Comparison of ENCODE assay signal across 9 cellular contexts in genomic region chr3:57221883-57222282, GRCh38. TPM values are rescaled to one million over a fixed set of nuclear protein-coding genes. Genes with fewer than 3 reads are reported as not detected.
DNase-seq lines count a peak whose midpoint lies in the region; FAIRE-seq and TF ChIP-seq lines count a peak whose summit lies in the region.
"Had no signal": no experiment of that assay in that cellular context is flagged by ENCODE, and none has a peak within 500 bp of the region (broad histone marks: within the 10 kb centered on the region; RNA-seq: fewer than 3 reads in every experiment).

No MANE protein-coding gene starts in this region.

- CTCF ChIA-PET in A673 (lab: Charles Lee), result interaction anchor here (0.7 kb wide), 1 partner anchor 105 kb away, joined by 3 read pairs; no protein-coding TSS in a partner anchor

- no peaks in the 10 kb centered on the region for H3K36me3 ChIP-seq in A673 (ENCODE audit: insufficient read depth, low read length, poor library complexity, severe bottlenecking)
- H3K36me3 ChIP-seq in adipocyte (ENCODE audit: control insufficient read depth, insufficient read depth, low read length, severe bottlenecking), result no peaks in the 10 kb centered on the region
- no peaks in the 10 kb centered on the region for H3K36me3 ChIP-seq in tibial nerve
- H3K36me3 ChIP-seq in neuronal stem cell (replicated peaks in 1 of 2; ENCODE audit: control insufficient read depth in 2 of 2, insufficient read depth in 2 of 2, low read length in 2 of 2), result no peaks in the 10 kb centered on the region

- no TSS peak for BruUV-seq in A673 (replicated peaks; lab: Mats Ljungman, UMichigan)

- TF ChIP-seq EP300 in tibial nerve (IDR thresholded peaks at IDR 0.05), result no peak

- no peak overlapping the region for H4K91ac ChIP-seq in neuronal stem cell (ENCODE audit: low read depth, low read length, poor library complexity)

- no peaks in the 10 kb centered on the region for H3K79me1 ChIP-seq in neuronal stem cell (ENCODE audit: low read depth, low read length)

- H3K9ac ChIP-seq in adipocyte (ENCODE audit: low read length) (no peak overlapping the region), neuronal stem cell (ENCODE audit: low read depth, low read length, poor library complexity) (no peak overlapping the region)

- no peak overlapping the region for H3K4ac ChIP-seq in neuronal stem cell (ENCODE audit: low read length)

- no peak overlapping the region for H2AK5ac ChIP-seq in neuronal stem cell (ENCODE audit: low read depth, low read length)

- H3K4me1 ChIP-seq in A673 (ENCODE audit: insufficient read depth, low read length, poor library complexity, severe bottlenecking) (peaks cover 3% of the 10 kb centered on the region), adipocyte (ENCODE audit: control insufficient read depth, insufficient read depth, low read length) (peaks cover 4% of the 10 kb centered on the region), tibial nerve (peaks cover 0 to 8% (median 0%) of the 10 kb centered on the region in 4 donors), neuronal stem cell (ENCODE audit: control insufficient read depth in 2 of 2, insufficient read depth in 1 of 2, low read depth in 1 of 2, low read length in 2 of 2) (no peaks in the 10 kb centered on the region)

- H3K27ac ChIP-seq in A673 (ENCODE audit: low read depth, low read length, poor library complexity, severe bottlenecking), result no peak overlapping the region
- H3K27ac ChIP-seq in tibial nerve, result no peak overlapping the region
- H3K27ac ChIP-seq in neuronal stem cell (replicated peaks; ENCODE audit: low read length), result no peak overlapping the region

- intact Hi-C loops in A673 (cut with micrococcal nuclease; ENCODE audit: unreplicated experiment), result loop anchor here (5.0 kb wide), 3 partner anchors 55 to 225 kb away; partner anchors contain the start of gene IL17RD

- H2BK120ac ChIP-seq in neuronal stem cell (ENCODE audit: low read depth, low read length), result no peak overlapping the region

- FAIRE-seq in islet of Langerhans (lab: Jason Lieb, UNC), result peak; percentile 41
- FAIRE-seq: frontal cortex had no signal

- H3K4me3 ChIP-seq in A673 (ENCODE audit: low read depth, low read length, poor library complexity, severe bottlenecking) (no peak overlapping the region), adipocyte (ENCODE audit: low read length) (no peak overlapping the region), tibial nerve (no peak overlapping the region), neuronal stem cell (ENCODE audit: low read length in 2 of 2) (no peak overlapping the region)

- H2BK15ac ChIP-seq in neuronal stem cell (ENCODE audit: low read length), result no peak overlapping the region

- H3K4me2 ChIP-seq in neuronal stem cell (ENCODE audit: insufficient read depth, low read length, poor library complexity, severe bottlenecking), result no peak overlapping the region

- no peak overlapping the region for H3K23ac ChIP-seq in neuronal stem cell (ENCODE audit: low read depth, low read length, poor library complexity)

- no peak overlapping the region for H2BK12ac ChIP-seq in neuronal stem cell (ENCODE audit: low read length)

- H2AFZ ChIP-seq in neuronal stem cell (ENCODE audit: low read length), result no peak overlapping the region

- peak; percentile 43 for TF ChIP-seq CTCF in A673 (conservative IDR thresholded peaks at IDR 0.05; ENCODE audit: low read depth, low read length)
- peak in 2 of 5 experiments; percentile 12 to 33 for TF ChIP-seq CTCF in tibial nerve (IDR thresholded peaks at IDR 0.05)

- POLR2A ChIA-PET in A673 (lab: Charles Lee; ENCODE audit: low non-redundant PET), result no interaction called here

- H3K18ac ChIP-seq in neuronal stem cell (ENCODE audit: low read length), result no peak overlapping the region

- no peak for TF ChIP-seq POLR2A in tibial nerve (IDR thresholded peaks at IDR 0.05)

- H4K8ac ChIP-seq in neuronal stem cell (ENCODE audit: low read depth, low read length), result no peak overlapping the region

- H3K14ac ChIP-seq in neuronal stem cell (ENCODE audit: low read length), result no peak overlapping the region

- DNase-seq in A673 (ENCODE audit: low spot score) (peak; percentile 7), H4 (ENCODE audit: low spot score) (peak; percentile 9), adipocyte (ENCODE audit: low read depth) (peak; percentile 48), tibial nerve (ENCODE audit: low spot score in 2 of 2) (no peak), neuronal stem cell (ENCODE audit: low spot score) (no peak), islet precursor cell (no peak)
- DNase-seq in stimulated activated CD4-positive, alpha-beta T cell treated with anti-CD3 and anti-CD28 coated beads, Interleukin-15, amount 100 ng/mL, for 24 hours, result no peak

- WGBS in tibial nerve, 2 donors, result 49 to 51% methylated on average over 2 of the region's 2 CpGs
- no CpG with 5 or more reads among the region's 2 CpGs for WGBS in neuronal stem cell (ENCODE audit: extremely low coverage in 2 of 2, insufficient read length in 2 of 2, insufficient replicate concordance in 1 of 2), 2 donors

- no peaks in the 10 kb centered on the region for H3K9me3 ChIP-seq in A673 (ENCODE audit: low read depth, low read length, poor library complexity, severe bottlenecking)
- no peaks in the 10 kb centered on the region for H3K9me3 ChIP-seq in adipocyte (ENCODE audit: control insufficient read depth, low read length)
- H3K9me3 ChIP-seq in tibial nerve, result no peaks in the 10 kb centered on the region
- H3K9me3 ChIP-seq in neuronal stem cell (replicated peaks in 1 of 2; ENCODE audit: control insufficient read depth in 2 of 2, insufficient read depth in 1 of 2, low read depth in 1 of 2, low read length in 2 of 2), result no peaks in the 10 kb centered on the region

- H3K27me3 ChIP-seq in A673 (replicated peaks; ENCODE audit: insufficient read depth, low read depth, low read length, poor library complexity) (no peaks in the 10 kb centered on the region), adipocyte (replicated peaks; ENCODE audit: control insufficient read depth, insufficient read depth, low read length) (no peaks in the 10 kb centered on the region), tibial nerve (no peaks in the 10 kb centered on the region), neuronal stem cell (ENCODE audit: control insufficient read depth in 3 of 3, insufficient read depth in 3 of 3, low read depth in 1 of 3, low read length in 3 of 3) (peaks cover 0 to 7% (median 0%) of the 10 kb centered on the region in 3 experiments)

- H2BK5ac ChIP-seq in neuronal stem cell (ENCODE audit: low read length), result no peak overlapping the region

RNA-seq across cellular contexts. Expression of gene APPL1, which starts 5.6 kb away (rescaled TPM):
- 20.7 and 22.3 TPM in 2 replicates for total RNA-seq in A673 (2021)
- 15.7 and 16.8 TPM in 2 replicates for total RNA-seq in H4 (2014; rRNA removed; shearing (Covaris generic))
- total RNA-seq in tibial nerve, result 10 to 100 TPM; 32.8 to 37.2 (median 33.0) TPM
- 17.7 TPM for polyA plus RNA-seq in neuronal stem cell (2013, experiment 1 of 2)
- 17.5 TPM for polyA plus RNA-seq in neuronal stem cell (2013, experiment 2 of 2)

RNA-seq across cellular contexts. Expression of gene HESX1, which starts 22.1 kb away (rescaled TPM):
- not detected in 2 replicates for total RNA-seq in A673 (2021)
- total RNA-seq in H4 (2014; rRNA removed; shearing (Covaris generic)), result 0.37 TPM in 1 of 2 replicates, not detected in the other
- 1 to 10 TPM in 2 of 4 donors, not detected in 2; 1.1 to 3.6 TPM for total RNA-seq in tibial nerve
- 6.1 TPM for polyA plus RNA-seq in neuronal stem cell (2013, experiment 1 of 2)
- 5.7 TPM for polyA plus RNA-seq in neuronal stem cell (2013, experiment 2 of 2)
- total RNA-seq: frontal cortex had no signal

RNA-seq across cellular contexts. Expression of gene IL17RD, which starts 56.7 kb away (rescaled TPM):
- 1.3 and 2.2 TPM in 2 replicates for total RNA-seq in A673 (2021)
- 0.55 and 0.56 TPM in 2 replicates for total RNA-seq in H4 (2014; rRNA removed; shearing (Covaris generic))
- 10 to 100 TPM in 3 of 4 donors, 1 to 10 TPM in 1; 9.8 to 13.8 (median 10.1) TPM for total RNA-seq in tibial nerve
- polyA plus RNA-seq in neuronal stem cell (2013, experiment 1 of 2), result 38.4 TPM
- polyA plus RNA-seq in neuronal stem cell (2013, experiment 2 of 2), result 37.6 TPM

Comparison
In these comparisons a context has a peak if more than half of its experiments do, and no peak if none do; other contexts are left out.
1. DNase-seq: peak in A673 (single experiment), H4 (single experiment) and adipocyte (single experiment); none in tibial nerve (0 of 2), neuronal stem cell (single experiment), islet precursor cell (single experiment) and stimulated activated CD4-positive, alpha-beta T cell treated with anti-CD3 and anti-CD28 coated beads, Interleukin-15, amount 100 ng/mL, for 24 hours (single experiment).